8 cellular contexts compared by ENCODE assay signal in the genomic region with DNA sequence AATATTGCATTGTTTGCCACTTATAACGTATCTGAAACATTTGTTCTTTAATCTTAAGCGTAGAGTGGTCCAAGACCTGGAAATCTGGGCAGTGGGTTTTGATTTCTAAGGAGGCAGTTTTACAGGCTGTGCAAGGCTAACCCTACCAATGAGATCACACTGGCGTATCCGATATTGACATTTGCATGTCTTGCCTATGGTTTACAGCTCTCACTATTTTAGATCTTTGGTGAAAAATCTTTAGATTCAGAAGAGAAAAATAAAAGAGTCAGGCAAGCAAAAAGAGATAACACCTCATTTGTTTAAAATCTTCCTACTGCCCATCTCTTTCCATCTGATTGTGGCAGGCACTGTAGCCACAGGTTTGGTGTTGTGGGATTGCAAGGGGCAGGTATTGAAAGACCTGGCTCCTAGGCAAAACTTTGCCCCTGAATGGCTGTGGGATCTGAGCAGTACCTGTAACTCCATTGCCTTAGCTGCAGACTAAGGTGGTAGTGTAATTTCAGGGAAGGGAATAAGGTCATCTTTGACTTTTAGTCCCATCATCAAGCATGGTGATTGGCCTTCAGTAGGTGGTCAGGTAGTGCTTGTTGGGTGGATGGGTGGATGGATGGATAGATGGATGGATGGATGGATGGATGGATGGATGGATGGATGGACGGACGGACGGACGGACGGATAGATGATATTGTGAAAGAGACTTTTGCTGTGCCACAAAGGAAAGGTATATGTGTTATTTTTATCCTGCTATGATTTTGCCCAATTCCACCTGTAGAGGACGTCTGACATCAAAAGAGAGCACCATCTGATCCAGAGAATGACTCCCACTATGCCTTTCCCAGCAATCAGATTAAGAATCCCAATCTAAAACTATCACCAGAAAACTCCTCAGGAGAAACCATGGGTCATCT. TPM values are rescaled to one million over a fixed set of nuclear protein-coding genes. Genes with fewer than 3 reads are reported as not detected.
DNase-seq lines count a peak whose midpoint lies in the region; ATAC-seq, FAIRE-seq and TF ChIP-seq lines count a peak whose summit lies in the region.

No MANE protein-coding gene starts in this region.

- H3F3A ChIP-seq in GM23248 (ENCODE audit: insufficient read depth), result peaks cover 38% of the 10 kb centered on the region

- WGBS in A549 (ENCODE audit: missing lambda C conversion rate), result 75% methylated on average over 10 of the region's 10 CpGs
- 43 to 44% methylated on average over 10 of the region's 10 CpGs for WGBS in GM23248 (ENCODE audit: low coverage in 1 of 2, low lambda C conversion rate in 2 of 2, missing lambda C conversion rate in 2 of 2), 2 experiments
- 61% methylated on average over 10 of the region's 10 CpGs for WGBS in K562 (ENCODE audit: insufficient coverage, low coverage, missing lambda C conversion rate)

- TF ChIP-seq CTCF in A549 (IDR thresholded peaks at IDR 0.05), result no peak
- peak in 2 of 3 experiments; percentile 29 to 61; a peak in 3 of 6 replicates for TF ChIP-seq CTCF in K562 (IDR thresholded peaks at IDR 0.05 in 2 of 3, conservative IDR thresholded peaks at IDR 0.05 in 1 of 3; ENCODE audit: insufficient read depth in 2 of 3, low read depth in 1 of 3, low read length in 3 of 3)
- no peak for TF ChIP-seq CTCF in mesothelial cell of epicardium (IDR thresholded peaks at IDR 0.05; ENCODE audit: unreplicated experiment)

- H3K4me1 ChIP-seq in A549 (peaks cover 25% of the 10 kb centered on the region), GM23248 (ENCODE audit: insufficient read depth) (peaks cover 49% of the 10 kb centered on the region), K562 (replicated peaks in 1 of 2; ENCODE audit: control insufficient read depth in 2 of 2, insufficient read depth in 2 of 2, low read length in 2 of 2) (peaks cover 31 to 57% of the 10 kb centered on the region in 2 experiments)

- no peak for ATAC-seq in A549
- no peak for ATAC-seq in K562
- no peak for ATAC-seq in GM19035 (IDR thresholded peaks at IDR 0.05; ENCODE audit: unreplicated experiment)
- ATAC-seq in GM19324 (IDR thresholded peaks at IDR 0.05; ENCODE audit: low FRiP score, unreplicated experiment), result no peak
- ATAC-seq in left colon, result no peak

- no peaks in the 10 kb centered on the region for H3K9me3 ChIP-seq in A549
- H3K9me3 ChIP-seq in GM23248 (ENCODE audit: low read depth), result no peaks in the 10 kb centered on the region
- no peaks in the 10 kb centered on the region for H3K9me3 ChIP-seq in K562 (replicated peaks; ENCODE audit: control insufficient read depth, insufficient read depth, low read depth, low read length)

- H3K4me3 ChIP-seq in A549 (peak overlapping the region; percentile 62; the same call in 1 of the 3 replicates), GM23248 (peak overlapping the region; percentile 77), K562 (no peak overlapping the region)

- no peak overlapping the region for H2AFZ ChIP-seq in GM23248
- H2AFZ ChIP-seq in K562 (ENCODE audit: low read depth, low read length), result no peak overlapping the region

- H3K4me1 Mint-ChIP-seq in mesothelial cell of epicardium, result peaks cover 70% of the 10 kb centered on the region

- TF ChIP-seq RAD21 in A549 (conservative IDR thresholded peaks at IDR 0.05 in 1 of 2, IDR thresholded peaks at IDR 0.05 in 1 of 2) (no peak), K562 (CRISPR knock-in tag; conservative IDR thresholded peaks at IDR 0.05 in 1 of 2, IDR thresholded peaks at IDR 0.05 in 1 of 2) (peak; percentile 47 to 74)

- TF ChIP-seq POLR2A in A549 (IDR thresholded peaks at IDR 0.05; ENCODE audit: low read length) (no peak), K562 (conservative IDR thresholded peaks at IDR 0.05) (no peak)

- peak overlapping the region; percentile 94 for H3K4me2 ChIP-seq in A549
- peak overlapping the region; percentile 90 for H3K4me2 ChIP-seq in GM23248 (ENCODE audit: unreplicated experiment)
- no peak overlapping the region; the same call in 1 of the 2 replicates for H3K4me2 ChIP-seq in K562 (ENCODE audit: insufficient read depth, low read length)

- peak overlapping the region; percentile 91 for H3K4me3 Mint-ChIP-seq in mesothelial cell of epicardium

- H3K9me1 ChIP-seq in K562 (ENCODE audit: control insufficient read depth, insufficient read depth, low read length), result no peaks in the 10 kb centered on the region

- BruUV-seq in K562 (replicated peaks; lab: Mats Ljungman, UMichigan), result TSS peak; percentile 27

- H3K27me3 Mint-ChIP-seq in mesothelial cell of epicardium (ENCODE audit: low read depth), result peaks cover 22% of the 10 kb centered on the region

- no peak for TF ChIP-seq EP300 in A549 (IDR thresholded peaks at IDR 0.05)
- TF ChIP-seq EP300 in K562 (IDR thresholded peaks at IDR 0.05; ENCODE audit: low read length), result no peak

- POLR2A ChIA-PET in A549 (lab: Yijun Ruan, JAX), result no interaction called here
- POLR2A ChIA-PET in K562 (lab: Yijun Ruan, JAX), result interaction anchor here (0.6 to 6.8 kb wide), 4 partner anchors 13 to 70 kb away, joined by 3 to 61 read pairs (median 3); no protein-coding TSS in a partner anchor

- no peak for DNase-seq in A549 (ENCODE audit: low read depth in 1 of 2, low spot score in 1 of 2)
- DNase-seq in GM23248, result no peak
- no peak for DNase-seq in K562 (ENCODE audit: extremely low read depth in 1 of 4, low spot score in 3 of 4)
- DNase-seq in mesothelial cell of epicardium (ENCODE audit: low spot score in 2 of 2, unreplicated experiment in 2 of 2), result no peak
- DNase-seq in Ammon's horn (ENCODE audit: low spot score), result no peak
- no peak for DNase-seq in left colon

- H3K9me2 ChIP-seq in GM23248 (ENCODE audit: insufficient read depth), result no peaks in the 10 kb centered on the region

- H3K36me3 Mint-ChIP-seq in mesothelial cell of epicardium, result peaks cover 16% of the 10 kb centered on the region

- CTCF ChIA-PET in A549 (lab: Yijun Ruan, JAX), result interaction anchor here (1.0 to 5.2 kb wide), 8 partner anchors 8 to 164 kb away, joined by 3 to 37 read pairs (median 10); no protein-coding TSS in a partner anchor
- CTCF ChIA-PET in K562 (lab: Yijun Ruan, JAX; ENCODE audit: low intra/inter-chr PET ratio), result interaction anchor here (0.6 to 2.9 kb wide), 5 partner anchors 69 to 164 kb away, joined by 3 to 13 read pairs (median 4); no protein-coding TSS in a partner anchor

- H3K27ac Mint-ChIP-seq in mesothelial cell of epicardium, result no peak overlapping the region

- FAIRE-seq in A549 (lab: Jason Lieb, UNC) (no peak), K562 (lab: Jason Lieb, UNC) (no peak)

- H3K9ac ChIP-seq in GM23248, result peak overlapping the region; percentile 84
- H3K9ac ChIP-seq in K562 (ENCODE audit: insufficient read depth in 1 of 2, low read depth in 2 of 2, low read length in 2 of 2), result no peak overlapping the region

- H3K27ac ChIP-seq in A549 (no peak overlapping the region), GM23248 (no peak overlapping the region), K562 (ENCODE audit: extremely low read depth, low read depth, low read length) (no peak overlapping the region)

- H4K20me1 ChIP-seq in GM23248 (ENCODE audit: insufficient read depth) (no peaks in the 10 kb centered on the region), K562 (replicated peaks; ENCODE audit: control insufficient read depth, insufficient read depth, low read length) (no peaks in the 10 kb centered on the region)

- H3K79me2 ChIP-seq in GM23248 (ENCODE audit: insufficient read depth) (peaks cover 42% of the 10 kb centered on the region), K562 (ENCODE audit: control insufficient read depth, insufficient read depth, low read length) (peaks cover 31% of the 10 kb centered on the region)

- intact Hi-C loops in K562 (cut with micrococcal nuclease) (loop anchor here (2.0 to 5.0 kb wide), 2 partner anchors 136 to 238 kb away; a partner anchor contains a TSS), left colon (cut with DNase I, micrococcal nuclease) (loop anchor here in 1 of 2 donors (5.0 to 10.0 kb wide), 2 partner anchors 64 to 162 kb away; no protein-coding TSS in a partner anchor)

- in situ Hi-C loops in GM23248 (cut with MboI), result loop anchor here (5.0 kb wide), 1 partner anchor 152 kb away; no protein-coding TSS in a partner anchor
- in situ Hi-C loops in K562 (cut with MboI), result loop anchor here (5.0 kb wide), 3 partner anchors 72 to 162 kb away; no protein-coding TSS in a partner anchor

- no peaks in the 10 kb centered on the region for H3K27me3 ChIP-seq in GM23248 (replicated peaks; ENCODE audit: insufficient read depth)
- H3K27me3 ChIP-seq in K562 (ENCODE audit: control insufficient read depth in 2 of 2, insufficient read depth in 2 of 2, low read length in 2 of 2), result no peaks in the 10 kb centered on the region

- no peaks in the 10 kb centered on the region for H3K9me3 Mint-ChIP-seq in mesothelial cell of epicardium

- H3K36me3 ChIP-seq in GM23248 (ENCODE audit: low read depth) (no peaks in the 10 kb centered on the region), K562 (ENCODE audit: control insufficient read depth, insufficient read depth, low read length) (peaks cover 28% of the 10 kb centered on the region; the same call in 2 of the 3 replicates)

RNA-seq across cellular contexts. Expression of a gene that starts 1.9 kb away (rescaled TPM):
- polyA plus RNA-seq in A549 (2011; rRNA removed) (8.5 and 18.3 TPM in 2 replicates), A549 (2017; fragmentation: RNase III; extraction: RNeasy Plus Mini Kit Qiagen cat#74134 plus additional on column Dnase treatment) (2.7 to 4.7 TPM (median 3.9 TPM) in 3 replicates), GM23248 (2016; fragmentation: Nextera tagmentation; extraction: Ambion mirVana) (6.3 and 7.4 TPM in 2 replicates), K562 (2011; rRNA removed) (6.4 and 11.8 TPM in 2 replicates), K562 (2014; fragmentation: Illumina TruSeq; extraction: Trizol) (9.8 and 11.5 TPM in 2 replicates), K562 (2014; fragmentation: Nextera tagmentation; extraction: Ambion mirVana) (1 to 10 TPM in 1 of 2 experiments, under 1 TPM in 1; 0.79 to 1.3 TPM), K562 (2014; rRNA removed) (9.2 and 9.5 TPM in 2 replicates)
- polyA plus RNA-seq in A549 (2012; cell fraction: cytosol; rRNA removed), result 3.7 and 5.1 TPM in 2 replicates
- polyA plus RNA-seq in A549 (2012; cell fraction: nucleus; rRNA removed), result 11.4 and 13.6 TPM in 2 replicates
- polyA minus RNA-seq in A549 (2011; rRNA and poly(A)+ RNA removed), result 4.7 and 9.9 TPM in 2 replicates
- 2.1 and 2.7 TPM in 2 replicates for total RNA-seq in GM23248 (2014; rRNA removed; shearing (Covaris generic))
- 14.3 and 18.6 TPM in 2 replicates for total RNA-seq in K562 (2011; cell fraction: chromatin; rRNA removed; ENCODE audit: low replicate concordance)
- total RNA-seq in K562 (2011; cell fraction: nucleolus; rRNA removed), result 8.0 and 9.1 TPM in 2 replicates
- total RNA-seq in K562 (2011; cell fraction: nucleoplasm; rRNA removed), result 10.2 and 11.3 TPM in 2 replicates
- total RNA-seq in K562 (2014; rRNA removed) (5.9 and 6.2 TPM in 2 replicates), K562 (2014; rRNA removed; fragmentation: Illumina TruSeq; extraction: Trizol) (6.5 and 6.9 TPM in 2 replicates), K562 (2015; rRNA removed; fragmentation: Illumina TruSeq; extraction: Trizol) (4.6 TPM in 2 replicates), K562 (2021) (12.5 and 17.0 TPM in 2 replicates), mesothelial cell of epicardium (64.0 to 76.2 TPM (median 68.9 TPM) in 3 replicates), left colon (10 to 100 TPM; 36.1 to 45.7 TPM)
- polyA plus RNA-seq in K562 (2011; cell fraction: cytosol; rRNA removed), result 2.5 and 5.0 TPM in 2 replicates
- polyA plus RNA-seq in K562 (2011; cell fraction: nucleus; rRNA removed), result 21.1 and 33.6 TPM in 2 replicates
- 5.7 and 26.6 TPM in 2 replicates for polyA plus RNA-seq in K562 (2012)
- polyA minus RNA-seq in K562 (2011; rRNA and poly(A)+ RNA removed), result 5.4 and 11.3 TPM in 2 replicates
- polyA minus RNA-seq in K562 (2011; cell fraction: cytosol; rRNA and poly(A)+ RNA removed), result 2.9 and 4.6 TPM in 2 replicates
- 6.7 and 20.5 TPM in 2 replicates for polyA minus RNA-seq in K562 (2011; cell fraction: nucleus; rRNA and poly(A)+ RNA removed)

Comparison
In these comparisons a context has a peak if more than half of its experiments do, and no peak if none do; other contexts are left out.
1. CTCF ChIP-seq: peak in K562 (2 of 3); none in A549 (single experiment) and mesothelial cell of epicardium (single experiment).